ENCODE assay signal across 11 cellular contexts in genomic region chr10:33237736-33238624, GRCh38.
A peak's percentile ranks its signal among the peaks of the same experiment; 100 is the strongest.
DNase-seq lines count a peak whose midpoint lies in the region; ATAC-seq and TF ChIP-seq lines count a peak whose summit lies in the region.
"Had no signal": no experiment of that assay in that cellular context is flagged by ENCODE, and none has a peak within 500 bp of the region (broad histone marks: within the 10 kb centered on the region; RNA-seq: fewer than 3 reads in every experiment).

No MANE protein-coding gene starts in this region.

- H3K27ac ChIP-seq in cardiac muscle cell (peak overlapping the region; percentile 7), heart left ventricle (peak overlapping the region in 2 of 12 donors; percentile 12 to 16), colonic mucosa (no peak overlapping the region)
- H3K27ac ChIP-seq: SK-N-MC had no signal

- no peaks in the 10 kb centered on the region for H3K27me3 ChIP-seq in cardiac muscle cell
- no peaks in the 10 kb centered on the region for H3K27me3 ChIP-seq in heart left ventricle
- no peaks in the 10 kb centered on the region for H3K27me3 ChIP-seq in adipocyte (replicated peaks; ENCODE audit: control insufficient read depth, insufficient read depth, low read length)
- H3K27me3 ChIP-seq in colonic mucosa = no peaks in the 10 kb centered on the region

- peaks cover 54% of the 10 kb centered on the region for H3K4me1 Mint-ChIP-seq in type B pancreatic cell (ENCODE audit: unreplicated experiment)

- H3K9ac ChIP-seq in adipocyte (ENCODE audit: low read length) (no peak overlapping the region), colonic mucosa (ENCODE audit: low read depth in 2 of 2, low read length in 2 of 2) (no peak overlapping the region)

- no peaks in the 10 kb centered on the region for H3K27me3 Mint-ChIP-seq in type B pancreatic cell

- no peaks in the 10 kb centered on the region for H3K9me3 ChIP-seq in cardiac muscle cell (ENCODE audit: low read depth)
- no peaks in the 10 kb centered on the region for H3K9me3 ChIP-seq in heart left ventricle
- no peaks in the 10 kb centered on the region for H3K9me3 ChIP-seq in adipocyte (ENCODE audit: control insufficient read depth, low read length)
- no peaks in the 10 kb centered on the region for H3K9me3 ChIP-seq in mucosa of descending colon
- H3K9me3 ChIP-seq in colonic mucosa = no peaks in the 10 kb centered on the region

- peak overlapping the region; percentile 64 for H3K27ac Mint-ChIP-seq in type B pancreatic cell

- H3K9me3 Mint-ChIP-seq in type B pancreatic cell = no peaks in the 10 kb centered on the region

- H3K36me3 ChIP-seq in cardiac muscle cell (peaks cover 33% of the 10 kb centered on the region), heart left ventricle (peaks cover 0 to 75% (median 44%) of the 10 kb centered on the region in 9 donors), adipocyte (ENCODE audit: control insufficient read depth, insufficient read depth, low read length, severe bottlenecking) (peaks cover 36% of the 10 kb centered on the region), mucosa of descending colon (ENCODE audit: low read depth) (no peaks in the 10 kb centered on the region), colonic mucosa (no peaks in the 10 kb centered on the region)

- peaks cover 28% of the 10 kb centered on the region for H3K36me3 Mint-ChIP-seq in type B pancreatic cell

- H3K4me3 ChIP-seq in cardiac muscle cell (no peak overlapping the region), heart left ventricle (no peak overlapping the region), adipocyte (ENCODE audit: low read length) (no peak overlapping the region), mucosa of descending colon (no peak overlapping the region), colonic mucosa (no peak overlapping the region)
- H3K4me3 ChIP-seq: SK-N-MC had no signal

- 61 to 73% (median 71%) methylated on average over 8 of the region's 8 CpGs for WGBS in heart left ventricle, 4 donors

- TF ChIP-seq CTCF in cardiac muscle cell (IDR thresholded peaks at IDR 0.05; ENCODE audit: low read depth, low read length) (no peak), heart left ventricle (IDR thresholded peaks at IDR 0.05) (no peak), type B pancreatic cell (conservative IDR thresholded peaks at IDR 0.05) (no peak), mucosa of descending colon (IDR thresholded peaks at IDR 0.05) (no peak), colonic mucosa (IDR thresholded peaks at IDR 0.05) (no peak)

- ATAC-seq in heart left ventricle = no peak
- no peak for ATAC-seq in mucosa of descending colon
- ATAC-seq: left lobe of liver had no signal

- peak in 1 of 2 donors; percentile 90 for DNase-seq in cardiac muscle cell (ENCODE audit: low read depth in 1 of 2, low spot score in 1 of 2)
- DNase-seq in heart left ventricle = no peak
- peak; percentile 88 for DNase-seq in adipocyte (ENCODE audit: low read depth)
- peak; percentile 75 for DNase-seq in hepatic stellate cell (ENCODE audit: low spot score)
- no peak for DNase-seq in type B pancreatic cell (ENCODE audit: extremely low spot score, unreplicated experiment)
- no peak for DNase-seq in mucosa of descending colon
- DNase-seq in colonic mucosa = no peak
- DNase-seq in effector CD8-positive, alpha-beta T cell (lab: John Stamatoyannopoulos, UW) = no peak
- DNase-seq: NCI-H1694 treated with DMSO at 0.1 percent for 48 hours had no signal

- H3K4me3 Mint-ChIP-seq in type B pancreatic cell = no peak overlapping the region

- intact Hi-C loops in heart left ventricle (cut with DNase I) (loop anchor here in 1 of 10 donors (5.0 kb wide), 1 partner anchor 36 kb away; no protein-coding TSS in a partner anchor), mucosa of descending colon (cut with DNase I, micrococcal nuclease) (no loop called here), colonic mucosa (cut with DNase I) (no loop called here)

- TF ChIP-seq POLR2A in heart left ventricle (IDR thresholded peaks at IDR 0.05) = no peak

- H3K4me1 ChIP-seq in cardiac muscle cell (ENCODE audit: low read depth) (peaks cover 9% of the 10 kb centered on the region), heart left ventricle (peaks cover 6 to 78% (median 55%) of the 10 kb centered on the region in 12 donors), adipocyte (ENCODE audit: control insufficient read depth, insufficient read depth, low read length) (peaks cover 75% of the 10 kb centered on the region), mucosa of descending colon (ENCODE audit: low read depth) (no peaks in the 10 kb centered on the region), colonic mucosa (no peaks in the 10 kb centered on the region)

Comparison
In these comparisons a context has a peak if more than half of its experiments do, and no peak if none do; other contexts are left out.
1. DNase-seq: peak in adipocyte (single experiment) and hepatic stellate cell (single experiment); none in heart left ventricle (0 of 5), type B pancreatic cell (single experiment), mucosa of descending colon (0 of 3), colonic mucosa (single experiment) and effector CD8-positive, alpha-beta T cell (single experiment).